In genomic region chr3:98541695-98542094, GRCh38 we compare ENCODE assay signal across 2 cellular contexts.
TF ChIP-seq lines count a peak whose summit lies in the region.

No MANE protein-coding gene starts in this region.

TF ChIP-seq in GM12891, 5 proteins besides CTCF, POLR2A, EP300 and RAD21:
- 0 out of 2 replicates have a peak, but pooled peaks have one; percentile 17 for TF ChIP-seq POU2F2 (IDR thresholded peaks at IDR 0.05; ENCODE audit: low read depth, low read length)
- TF ChIP-seq SPI1 (IDR thresholded peaks at IDR 0.05; ENCODE audit: low read depth, low read length): no peak
- peak; percentile 64; the same call in 1 of the 2 replicates for TF ChIP-seq POLR2AphosphoS5 (IDR thresholded peaks at IDR 0.05; ENCODE audit: low read depth, low read length)
TF ChIP-seq in GM12891: peak in this region for 2.

TF ChIP-seq in GM12878, 131 proteins besides CTCF, POLR2A, EP300 and RAD21:
- TF ChIP-seq USF1 (IDR thresholded peaks at IDR 0.05; ENCODE audit: borderline replicate concordance, extremely low read length, insufficient read depth, low read depth, low read length) (no peak), BHLHE40 (IDR thresholded peaks at IDR 0.05; ENCODE audit: borderline replicate concordance in 1 of 2, low read depth in 2 of 2, low read length in 1 of 2) (no peak), CUX1 (IDR thresholded peaks at IDR 0.05; ENCODE audit: insufficient replicate concordance, low read depth, low read length) (no peak), MTA3 (IDR thresholded peaks at IDR 0.05; ENCODE audit: borderline replicate concordance, low read length) (no peak), RCOR1 (conservative IDR thresholded peaks at IDR 0.05; ENCODE audit: low read depth, low read length) (no peak), NFIC (IDR thresholded peaks at IDR 0.05; ENCODE audit: low read depth, low read length) (0 out of 2 replicates have a peak, but pooled peaks have one; percentile 14), NFYA (IDR thresholded peaks at IDR 0.05; ENCODE audit: borderline replicate concordance, low read depth, low read length) (no peak), FOS (IDR thresholded peaks at IDR 0.05; ENCODE audit: borderline replicate concordance, extremely low read depth, insufficient read length) (no peak), ATF2 (IDR thresholded peaks at IDR 0.05; ENCODE audit: low read length) (no peak), KLF5 (IDR thresholded peaks at IDR 0.05; ENCODE audit: partially characterized antibody) (no peak), EED (IDR thresholded peaks at IDR 0.05; ENCODE audit: low read depth) (peak; percentile 36; the same call in 1 of the 2 replicates), RFX5 (IDR thresholded peaks at IDR 0.05; ENCODE audit: low read depth, low read length) (peak; percentile 43; the same call in 1 of the 2 replicates), SMAD5 (IDR thresholded peaks at IDR 0.05; ENCODE audit: low read depth) (no peak), ZBTB33 (IDR thresholded peaks at IDR 0.05) (no peak), DPF2 (IDR thresholded peaks at IDR 0.05) (no peak), NBN (IDR thresholded peaks at IDR 0.05) (no peak), IRF4 (IDR thresholded peaks at IDR 0.05; ENCODE audit: low read depth, low read length) (no peak), GABPA (IDR thresholded peaks at IDR 0.05; ENCODE audit: low read depth) (no peak), NKRF (conservative IDR thresholded peaks at IDR 0.05) (no peak), WRNIP1 (IDR thresholded peaks at IDR 0.05; ENCODE audit: borderline replicate concordance, low read depth, low read length) (no peak), SMARCA5 (IDR thresholded peaks at IDR 0.05) (no peak), JUND (IDR thresholded peaks at IDR 0.05; ENCODE audit: low read depth, low read length) (no peak)
